8 cellular contexts compared by ENCODE assay signal in genomic region chr20:49675368-49676151, GRCh38. TPM values are rescaled to one million over a fixed set of nuclear protein-coding genes. Genes with fewer than 3 reads are reported as not detected.
DNase-seq lines count a peak whose midpoint lies in the region; ATAC-seq, FAIRE-seq and TF ChIP-seq lines count a peak whose summit lies in the region.

No MANE protein-coding gene starts in this region.

- TF ChIP-seq CTCF in kidney epithelial cell (IDR thresholded peaks at IDR 0.05; ENCODE audit: insufficient read depth, low read length, poor library complexity, severe bottlenecking) = no peak
- TF ChIP-seq CTCF in endothelial cell (IDR thresholded peaks at IDR 0.05; ENCODE audit: unreplicated experiment) = no peak

- no peaks in the 10 kb centered on the region for H3K9me3 ChIP-seq in CD4-positive, CD25-positive, alpha-beta regulatory T cell (ENCODE audit: control insufficient read depth in 2 of 2, low read length in 2 of 2)

- no peak for FAIRE-seq in HTR-8/SVneo (lab: Jason Lieb, UNC)

- peak overlapping the region; percentile 52 for H3K4me3 ChIP-seq in CD4-positive, CD25-positive, alpha-beta regulatory T cell (ENCODE audit: low read depth, low read length)
- no peak overlapping the region for H3K4me3 ChIP-seq in kidney epithelial cell (ENCODE audit: low read depth, low read length)

- no peak for ATAC-seq in CD4-positive, CD25-positive, alpha-beta regulatory T cell (ENCODE audit: low read depth in 2 of 2)
- ATAC-seq in GM21390 (IDR thresholded peaks at IDR 0.05; ENCODE audit: unreplicated experiment) = peak; percentile 46

- H3K27me3 ChIP-seq in CD4-positive, CD25-positive, alpha-beta regulatory T cell (ENCODE audit: control insufficient read depth, insufficient read depth, low read length) = no peaks in the 10 kb centered on the region
- no peaks in the 10 kb centered on the region for H3K27me3 ChIP-seq in kidney epithelial cell (ENCODE audit: control insufficient read depth, insufficient read depth, low read length)

- H3K36me3 ChIP-seq in CD4-positive, CD25-positive, alpha-beta regulatory T cell (ENCODE audit: control insufficient read depth, insufficient read depth, low read length) = no peaks in the 10 kb centered on the region
- H3K36me3 ChIP-seq in kidney epithelial cell (ENCODE audit: control insufficient read depth, insufficient read depth, low read length) = no peaks in the 10 kb centered on the region

- DNase-seq in CD4-positive, CD25-positive, alpha-beta regulatory T cell = no peak
- DNase-seq in HTR-8/SVneo (ENCODE audit: insufficient read length, low spot score) (peak; percentile 47), kidney epithelial cell (ENCODE audit: low read depth) (peak; percentile 67), KBM-7 (no peak), endothelial cell (ENCODE audit: low spot score) (no peak), COLO829 (ENCODE audit: low spot score) (no peak), activated T-cell treated with anti-CD3 and anti-CD28 coated beads for 4 hours (no peak)

- H3K27ac Mint-ChIP-seq in CD4-positive, CD25-positive, alpha-beta regulatory T cell = peak overlapping the region; percentile 26 to 97 (median 45)
- no peak overlapping the region for H3K27ac Mint-ChIP-seq in endothelial cell (ENCODE audit: unreplicated experiment)

- H3K4me1 Mint-ChIP-seq in CD4-positive, CD25-positive, alpha-beta regulatory T cell = peaks cover 22 to 80% (median 66%) of the 10 kb centered on the region in 4 donors
- peaks cover 52% of the 10 kb centered on the region for H3K4me1 Mint-ChIP-seq in endothelial cell (ENCODE audit: unreplicated experiment)

- H3K36me3 Mint-ChIP-seq in CD4-positive, CD25-positive, alpha-beta regulatory T cell = no peaks in the 10 kb centered on the region
- H3K36me3 Mint-ChIP-seq in endothelial cell (ENCODE audit: low read depth, unreplicated experiment) = no peaks in the 10 kb centered on the region

- in situ Hi-C loops in KBM-7 (cut with MboI; ENCODE audit: low pct_unique_long_range_greater_than_20kb, low sequenced_read_pairs) = no loop called here

- H3K4me1 ChIP-seq in CD4-positive, CD25-positive, alpha-beta regulatory T cell (ENCODE audit: control insufficient read depth, insufficient read depth, low read length, poor library complexity, severe bottlenecking) = peaks cover 57% of the 10 kb centered on the region

- H3K9me3 Mint-ChIP-seq in CD4-positive, CD25-positive, alpha-beta regulatory T cell = no peaks in the 10 kb centered on the region
- H3K9me3 Mint-ChIP-seq in endothelial cell (ENCODE audit: unreplicated experiment) = no peaks in the 10 kb centered on the region

- peak overlapping the region; percentile 70 for H3K27ac ChIP-seq in CD4-positive, CD25-positive, alpha-beta regulatory T cell (ENCODE audit: insufficient read depth, low read length, poor library complexity, severe bottlenecking)

- H3K27me3 Mint-ChIP-seq in CD4-positive, CD25-positive, alpha-beta regulatory T cell = no peaks in the 10 kb centered on the region
- no peaks in the 10 kb centered on the region for H3K27me3 Mint-ChIP-seq in endothelial cell (ENCODE audit: unreplicated experiment)

- H3K4me3 Mint-ChIP-seq in CD4-positive, CD25-positive, alpha-beta regulatory T cell = peak overlapping the region; percentile 25 to 33 (median 29)
- H3K4me3 Mint-ChIP-seq in endothelial cell (ENCODE audit: unreplicated experiment) = no peak overlapping the region

RNA-seq across cellular contexts. Expression of gene B4GALT5, which starts 38.1 kb away (rescaled TPM):
- total RNA-seq in CD4-positive, CD25-positive, alpha-beta regulatory T cell = 13.6 TPM
- polyA plus RNA-seq in CD4-positive, CD25-positive, alpha-beta regulatory T cell = 1 to 10 TPM in 2 of 4 donors, under 1 TPM in 2; 0.45 to 1.5 (median 1.00) TPM
- total RNA-seq in kidney epithelial cell (67.6 and 68.4 TPM in 2 replicates), endothelial cell (ENCODE audit: unreplicated experiment) (115 TPM)

Comparison
In these comparisons a context has a peak if more than half of its experiments do, and no peak if none do; other contexts are left out.
1. DNase-seq: peak in HTR-8/SVneo (single experiment) and kidney epithelial cell (single experiment); none in CD4-positive, CD25-positive, alpha-beta regulatory T cell (0 of 3), KBM-7 (single experiment), endothelial cell (single experiment), COLO829 (single experiment) and activated T-cell treated with anti-CD3 and anti-CD28 coated beads for 4 hours (single experiment).